1 cellular context compared by ENCODE assay signal in the genomic region with DNA sequence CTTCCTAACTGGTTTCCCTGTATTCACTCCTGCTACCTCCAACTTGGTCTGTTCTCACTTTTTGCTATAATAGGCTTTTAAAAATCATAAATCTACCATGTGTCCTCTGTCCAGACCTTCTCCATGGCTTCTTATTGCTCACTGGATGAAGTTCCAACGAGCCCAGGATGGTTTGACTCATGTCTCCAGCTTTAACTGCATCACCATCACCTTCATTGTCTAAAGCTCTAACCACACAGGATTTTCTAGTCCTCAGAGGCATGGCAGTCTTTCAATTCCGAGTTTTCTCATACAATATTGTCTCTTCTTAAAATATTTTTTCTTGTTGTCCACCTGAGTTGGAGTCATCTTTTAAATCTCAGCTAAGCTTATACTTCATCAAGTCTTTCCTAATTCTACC.
TF ChIP-seq lines count a peak whose summit lies in the region.

No MANE protein-coding gene starts in this region.

TF ChIP-seq in endothelial cell of umbilical vein, 7 proteins besides CTCF, POLR2A, EP300 and RAD21:
- TF ChIP-seq GATA2 (IDR thresholded peaks at IDR 0.05; ENCODE audit: insufficient read depth, insufficient read length, low read depth, low read length), result no peak
- TF ChIP-seq, protein P1, sequence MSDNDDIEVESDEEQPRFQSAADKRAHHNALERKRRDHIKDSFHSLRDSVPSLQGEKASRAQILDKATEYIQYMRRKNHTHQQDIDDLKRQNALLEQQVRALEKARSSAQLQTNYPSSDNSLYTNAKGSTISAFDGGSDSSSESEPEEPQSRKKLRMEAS (IDR thresholded peaks at IDR 0.05; ENCODE audit: insufficient read depth, insufficient read length), result no peak
- no peak for TF ChIP-seq POLR2AphosphoS5 (IDR thresholded peaks at IDR 0.05; ENCODE audit: insufficient read depth, low read depth, low read length)
- TF ChIP-seq JUN (IDR thresholded peaks at IDR 0.05; ENCODE audit: borderline replicate concordance, insufficient read depth, insufficient read length, low read depth), result no peak
- no peak for TF ChIP-seq MYC (IDR thresholded peaks at IDR 0.05; ENCODE audit: low read depth, low read length)
- no peak for TF ChIP-seq EZH2 (IDR thresholded peaks at IDR 0.05; ENCODE audit: borderline replicate concordance, low read depth, low read length, severe bottlenecking)
